1 cellular context compared by ENCODE assay signal in genomic region chr17:28371245-28372202, GRCh38.
A peak's percentile ranks its signal among the peaks of the same experiment; 100 is the strongest.
TF ChIP-seq lines count a peak whose summit lies in the region.

Gene SARM1, plus strand, starts transcription at chr17:28371694. Its CDS starts 339 bp downstream, at chr17:28372033.

TF ChIP-seq in HepG2, 621 proteins besides CTCF, POLR2A, EP300 and RAD21 (continued from another document and continues in another):
- no peak for TF ChIP-seq ZNF503 (CRISPR knock-in tag; IDR thresholded peaks at IDR 0.05)
- no peak for TF ChIP-seq EEA1 (CRISPR knock-in tag; IDR thresholded peaks at IDR 0.05; ENCODE audit: borderline replicate concordance)
- peak; percentile 72; the same call in 1 of the 2 replicates for TF ChIP-seq KDM2A (CRISPR knock-in tag; IDR thresholded peaks at IDR 0.05; ENCODE audit: borderline replicate concordance, low read depth)
- 0 out of 2 replicates have a peak, but pooled peaks have one; percentile 47 for TF ChIP-seq ZNF543 (CRISPR knock-in tag; IDR thresholded peaks at IDR 0.05)
- TF ChIP-seq ZNF674 (CRISPR knock-in tag; IDR thresholded peaks at IDR 0.05; ENCODE audit: low read depth), result no peak
- TF ChIP-seq MYPOP (CRISPR knock-in tag; IDR thresholded peaks at IDR 0.05), result no peak
- no peak for TF ChIP-seq BCLAF1 (IDR thresholded peaks at IDR 0.05)
- no peak for TF ChIP-seq RBM39 (IDR thresholded peaks at IDR 0.05; ENCODE audit: low read depth, low read length, poor library complexity, severe bottlenecking)
- no peak for TF ChIP-seq ARID2 (CRISPR knock-in tag; IDR thresholded peaks at IDR 0.05; ENCODE audit: borderline replicate concordance)
- TF ChIP-seq ZNF274 (CRISPR knock-in tag; IDR thresholded peaks at IDR 0.05), result no peak
- TF ChIP-seq ZNF720 (CRISPR knock-in tag; IDR thresholded peaks at IDR 0.05), result no peak
- no peak for TF ChIP-seq ZNF598 (CRISPR knock-in tag; IDR thresholded peaks at IDR 0.05; ENCODE audit: borderline replicate concordance)
- no peak for TF ChIP-seq ZNF772 (CRISPR knock-in tag; IDR thresholded peaks at IDR 0.05)
- TF ChIP-seq ZMYM3 (CRISPR knock-in tag; IDR thresholded peaks at IDR 0.05), result no peak
- no peak for TF ChIP-seq TCF7L2 (IDR thresholded peaks at IDR 0.05; ENCODE audit: low read depth, low read length)
- TF ChIP-seq THAP8 (CRISPR knock-in tag; IDR thresholded peaks at IDR 0.05; ENCODE audit: borderline replicate concordance), result no peak
- TF ChIP-seq POGZ (CRISPR knock-in tag; IDR thresholded peaks at IDR 0.05), result no peak
- TF ChIP-seq ZNF484 (CRISPR knock-in tag; IDR thresholded peaks at IDR 0.05; ENCODE audit: borderline replicate concordance, low read depth), result no peak
- TF ChIP-seq ZNF749 (CRISPR knock-in tag; IDR thresholded peaks at IDR 0.05; ENCODE audit: borderline replicate concordance), result no peak
- 0 out of 2 replicates have a peak, but pooled peaks have one; percentile 18 for TF ChIP-seq SKIL (CRISPR knock-in tag; IDR thresholded peaks at IDR 0.05; ENCODE audit: borderline replicate concordance)
- TF ChIP-seq CHD2 (IDR thresholded peaks at IDR 0.05; ENCODE audit: low read depth, low read length), result no peak
- no peak for TF ChIP-seq ERF (CRISPR knock-in tag; IDR thresholded peaks at IDR 0.05)
- no peak for TF ChIP-seq PRDM10 (CRISPR knock-in tag; IDR thresholded peaks at IDR 0.05; ENCODE audit: low read depth)
- TF ChIP-seq ZNF510 (CRISPR knock-in tag; IDR thresholded peaks at IDR 0.05; ENCODE audit: low read depth), result no peak
- TF ChIP-seq ZNF710 (CRISPR knock-in tag; IDR thresholded peaks at IDR 0.05; ENCODE audit: borderline replicate concordance), result no peak
- TF ChIP-seq RXRB (CRISPR knock-in tag; IDR thresholded peaks at IDR 0.05; ENCODE audit: borderline replicate concordance), result no peak
- no peak for TF ChIP-seq ZNF550 (CRISPR knock-in tag; IDR thresholded peaks at IDR 0.05; ENCODE audit: borderline replicate concordance)
- no peak for TF ChIP-seq FOXK2 (IDR thresholded peaks at IDR 0.05)
- no peak for TF ChIP-seq PAF1 (CRISPR knock-in tag; IDR thresholded peaks at IDR 0.05)
- no peak for TF ChIP-seq ZNF333 (CRISPR knock-in tag; IDR thresholded peaks at IDR 0.05; ENCODE audit: borderline replicate concordance)
- no peak for TF ChIP-seq GTF2F1 (IDR thresholded peaks at IDR 0.05; ENCODE audit: low read length)
- TF ChIP-seq ZNF552 (CRISPR knock-in tag; IDR thresholded peaks at IDR 0.05; ENCODE audit: borderline replicate concordance), result no peak
- TF ChIP-seq NFKB2 (CRISPR knock-in tag; IDR thresholded peaks at IDR 0.05; ENCODE audit: borderline replicate concordance), result no peak
- TF ChIP-seq KLF16 (CRISPR knock-in tag; IDR thresholded peaks at IDR 0.05), result no peak
- no peak for TF ChIP-seq ZNF414 (CRISPR knock-in tag; IDR thresholded peaks at IDR 0.05)
- no peak for TF ChIP-seq ATF7 (IDR thresholded peaks at IDR 0.05)
- no peak for TF ChIP-seq ATF7 (CRISPR knock-in tag; IDR thresholded peaks at IDR 0.05)
- TF ChIP-seq ETS1 (CRISPR knock-in tag; IDR thresholded peaks at IDR 0.05), result no peak
- TF ChIP-seq CEBPG (CRISPR knock-in tag; IDR thresholded peaks at IDR 0.05), result no peak
- TF ChIP-seq BATF2 (CRISPR knock-in tag; IDR thresholded peaks at IDR 0.05), result no peak
- no peak for TF ChIP-seq ZNF577 (CRISPR knock-in tag; IDR thresholded peaks at IDR 0.05; ENCODE audit: borderline replicate concordance, low read depth)
- TF ChIP-seq ZNF761 (CRISPR knock-in tag; conservative IDR thresholded peaks at IDR 0.05), result no peak
- peak; percentile 75 for TF ChIP-seq AGO1 (IDR thresholded peaks at IDR 0.05; ENCODE audit: low read depth, low read length, poor library complexity, severe bottlenecking)
- no peak for TF ChIP-seq ZMAT3 (CRISPR knock-in tag; conservative IDR thresholded peaks at IDR 0.05)
- TF ChIP-seq ZNF451 (CRISPR knock-in tag; IDR thresholded peaks at IDR 0.05), result no peak
- no peak for TF ChIP-seq ATF7-NPFF (CRISPR knock-in tag; IDR thresholded peaks at IDR 0.05; ENCODE audit: low read depth)
- no peak for TF ChIP-seq CAMTA2 (CRISPR knock-in tag; IDR thresholded peaks at IDR 0.05; ENCODE audit: borderline replicate concordance)
- no peak for TF ChIP-seq HOXA7 (CRISPR knock-in tag; IDR thresholded peaks at IDR 0.05)
- TF ChIP-seq NFATC3 (CRISPR knock-in tag; IDR thresholded peaks at IDR 0.05), result no peak
- TF ChIP-seq YEATS4 (CRISPR knock-in tag; IDR thresholded peaks at IDR 0.05; ENCODE audit: borderline replicate concordance), result 0 out of 2 replicates have a peak, but pooled peaks have one; percentile 35
- TF ChIP-seq MAFK (conservative IDR thresholded peaks at IDR 0.05 in 1 of 2, IDR thresholded peaks at IDR 0.05 in 1 of 2; ENCODE audit: low read length in 2 of 2), result no peak
- no peak; the same call in 1 of the 2 replicates for TF ChIP-seq GTF3A (CRISPR knock-in tag; conservative IDR thresholded peaks at IDR 0.05)
- TF ChIP-seq ZEB1 (IDR thresholded peaks at IDR 0.05; ENCODE audit: insufficient replicate concordance, low read depth), result no peak
